1 cellular context compared by ENCODE assay signal in the genomic region with DNA sequence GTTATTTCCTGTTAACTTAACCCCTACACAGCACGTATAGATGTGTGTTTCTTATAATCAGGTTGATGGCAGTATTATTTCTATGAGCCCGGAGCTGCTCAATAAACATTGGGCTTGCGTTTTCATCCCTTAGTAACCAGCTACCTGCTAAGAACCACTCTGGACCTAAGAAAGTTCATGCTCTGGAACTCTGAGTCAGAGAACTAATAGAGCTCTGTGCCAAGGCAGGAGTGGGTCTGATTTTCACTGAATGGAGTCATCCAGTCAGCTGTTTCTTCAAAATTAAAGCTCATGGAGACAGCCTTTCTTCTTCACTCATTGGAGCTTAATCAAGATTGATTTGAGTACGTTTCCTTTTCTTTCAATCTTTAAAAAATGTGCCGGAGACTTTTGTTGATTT.
TF ChIP-seq lines count a peak whose summit lies in the region.

No MANE protein-coding gene starts in this region.

TF ChIP-seq in GM23338, 12 proteins besides CTCF, POLR2A, EP300 and RAD21 (continued from another document):
- TF ChIP-seq, protein P1, sequence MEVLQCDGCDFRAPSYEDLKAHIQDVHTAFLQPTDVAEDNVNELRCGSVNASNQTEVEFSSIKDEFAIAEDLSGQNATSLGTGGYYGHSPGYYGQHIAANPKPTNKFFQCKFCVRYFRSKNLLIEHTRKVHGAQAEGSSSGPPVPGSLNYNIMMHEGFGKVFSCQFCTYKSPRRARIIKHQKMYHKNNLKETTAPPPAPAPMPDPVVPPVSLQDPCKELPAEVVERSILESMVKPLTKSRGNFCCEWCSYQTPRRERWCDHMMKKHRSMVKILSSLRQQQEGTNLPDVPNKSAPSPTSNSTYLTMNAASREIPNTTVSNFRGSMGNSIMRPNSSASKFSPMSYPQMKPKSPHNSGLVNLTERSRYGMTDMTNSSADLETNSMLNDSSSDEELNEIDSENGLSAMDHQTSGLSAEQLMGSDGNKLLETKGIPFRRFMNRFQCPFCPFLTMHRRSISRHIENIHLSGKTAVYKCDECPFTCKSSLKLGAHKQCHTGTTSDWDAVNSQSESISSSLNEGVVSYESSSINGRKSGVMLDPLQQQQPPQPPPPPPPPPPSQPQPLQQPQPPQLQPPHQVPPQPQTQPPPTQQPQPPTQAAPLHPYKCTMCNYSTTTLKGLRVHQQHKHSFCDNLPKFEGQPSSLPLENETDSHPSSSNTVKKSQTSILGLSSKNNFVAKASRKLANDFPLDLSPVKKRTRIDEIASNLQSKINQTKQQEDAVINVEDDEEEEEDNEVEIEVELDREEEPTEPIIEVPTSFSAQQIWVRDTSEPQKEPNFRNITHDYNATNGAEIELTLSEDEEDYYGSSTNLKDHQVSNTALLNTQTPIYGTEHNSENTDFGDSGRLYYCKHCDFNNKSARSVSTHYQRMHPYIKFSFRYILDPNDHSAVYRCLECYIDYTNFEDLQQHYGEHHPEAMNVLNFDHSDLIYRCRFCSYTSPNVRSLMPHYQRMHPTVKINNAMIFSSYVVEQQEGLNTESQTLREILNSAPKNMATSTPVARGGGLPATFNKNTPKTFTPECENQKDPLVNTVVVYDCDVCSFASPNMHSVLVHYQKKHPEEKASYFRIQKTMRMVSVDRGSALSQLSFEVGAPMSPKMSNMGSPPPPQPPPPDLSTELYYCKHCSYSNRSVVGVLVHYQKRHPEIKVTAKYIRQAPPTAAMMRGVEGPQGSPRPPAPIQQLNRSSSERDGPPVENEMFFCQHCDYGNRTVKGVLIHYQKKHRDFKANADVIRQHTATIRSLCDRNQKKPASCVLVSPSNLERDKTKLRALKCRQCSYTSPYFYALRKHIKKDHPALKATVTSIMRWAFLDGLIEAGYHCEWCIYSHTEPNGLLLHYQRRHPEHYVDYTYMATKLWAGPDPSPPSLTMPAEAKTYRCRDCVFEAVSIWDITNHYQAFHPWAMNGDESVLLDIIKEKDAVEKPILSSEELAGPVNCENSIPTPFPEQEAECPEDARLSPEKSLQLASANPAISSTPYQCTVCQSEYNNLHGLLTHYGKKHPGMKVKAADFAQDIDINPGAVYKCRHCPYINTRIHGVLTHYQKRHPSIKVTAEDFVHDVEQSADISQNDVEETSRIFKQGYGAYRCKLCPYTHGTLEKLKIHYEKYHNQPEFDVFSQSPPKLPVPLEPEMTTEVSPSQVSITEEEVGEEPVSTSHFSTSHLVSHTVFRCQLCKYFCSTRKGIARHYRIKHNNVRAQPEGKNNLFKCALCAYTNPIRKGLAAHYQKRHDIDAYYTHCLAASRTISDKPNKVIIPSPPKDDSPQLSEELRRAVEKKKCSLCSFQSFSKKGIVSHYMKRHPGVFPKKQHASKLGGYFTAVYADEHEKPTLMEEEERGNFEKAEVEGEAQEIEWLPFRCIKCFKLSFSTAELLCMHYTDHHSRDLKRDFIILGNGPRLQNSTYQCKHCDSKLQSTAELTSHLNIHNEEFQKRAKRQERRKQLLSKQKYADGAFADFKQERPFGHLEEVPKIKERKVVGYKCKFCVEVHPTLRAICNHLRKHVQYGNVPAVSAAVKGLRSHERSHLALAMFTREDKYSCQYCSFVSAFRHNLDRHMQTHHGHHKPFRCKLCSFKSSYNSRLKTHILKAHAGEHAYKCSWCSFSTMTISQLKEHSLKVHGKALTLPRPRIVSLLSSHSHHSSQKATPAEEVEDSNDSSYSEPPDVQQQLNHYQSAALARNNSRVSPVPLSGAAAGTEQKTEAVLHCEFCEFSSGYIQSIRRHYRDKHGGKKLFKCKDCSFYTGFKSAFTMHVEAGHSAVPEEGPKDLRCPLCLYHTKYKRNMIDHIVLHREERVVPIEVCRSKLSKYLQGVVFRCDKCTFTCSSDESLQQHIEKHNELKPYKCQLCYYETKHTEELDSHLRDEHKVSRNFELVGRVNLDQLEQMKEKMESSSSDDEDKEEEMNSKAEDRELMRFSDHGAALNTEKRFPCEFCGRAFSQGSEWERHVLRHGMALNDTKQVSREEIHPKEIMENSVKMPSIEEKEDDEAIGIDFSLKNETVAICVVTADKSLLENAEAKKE (CRISPR knock-in tag; IDR thresholded peaks at IDR 0.05): no peak
- no peak for TF ChIP-seq EZH2 (IDR thresholded peaks at IDR 0.05; ENCODE audit: low read depth, unreplicated experiment)
- TF ChIP-seq CREB1 (CRISPR knock-in tag; IDR thresholded peaks at IDR 0.05; ENCODE audit: low read depth): no peak
- no peak for TF ChIP-seq ZNF331 (CRISPR knock-in tag; IDR thresholded peaks at IDR 0.05; ENCODE audit: low read depth)
- TF ChIP-seq ZNF114 (CRISPR knock-in tag; IDR thresholded peaks at IDR 0.05): no peak
